Comparison of ENCODE assay signal across 9 cellular contexts in genomic region chr18:23573948-23574431, GRCh38. TPM values are rescaled to one million over a fixed set of nuclear protein-coding genes. Genes with fewer than 3 reads are reported as not detected.
A peak's percentile ranks its signal among the peaks of the same experiment; 100 is the strongest.
DNase-seq lines count a peak whose midpoint lies in the region; ATAC-seq lines count a peak whose summit lies in the region.
"Had no signal": no experiment of that assay in that cellular context is flagged by ENCODE, and none has a peak within 500 bp of the region (broad histone marks: within the 10 kb centered on the region; RNA-seq: fewer than 3 reads in every experiment).

No MANE protein-coding gene starts in this region.

- no peaks in the 10 kb centered on the region for H3K9me3 ChIP-seq in BLaER1
- H3K9me3 ChIP-seq in MG63: no peaks in the 10 kb centered on the region

- no peak overlapping the region for H3K4me3 Mint-ChIP-seq in memory B cell

- peak; percentile 28 for DNase-seq in MG63
- DNase-seq in astrocyte of the hippocampus (ENCODE audit: low read depth, low spot score): peak; percentile 77
- no peak for DNase-seq in memory B cell (ENCODE audit: low spot score in 2 of 2)
- DNase-seq in NCI-H1436 (lab: John Stamatoyannopoulos, UW): no peak
- DNase-seq in COLO668 (lab: John Stamatoyannopoulos, UW; ENCODE audit: unreplicated experiment): no peak
- no peak for DNase-seq in RPMI8226
- no peak for DNase-seq in caudate nucleus (lab: John Stamatoyannopoulos, UW)

- H3K27me3 Mint-ChIP-seq in memory B cell: no peaks in the 10 kb centered on the region

- peaks cover 12% of the 10 kb centered on the region for H3K36me3 Mint-ChIP-seq in memory B cell

- H3K27ac Mint-ChIP-seq in memory B cell: peak overlapping the region; percentile 75

- peak overlapping the region; percentile 57 for H3K27ac ChIP-seq in BLaER1
- H3K27ac ChIP-seq in caudate nucleus (ENCODE audit: low read depth, low read length): no peak overlapping the region
- H3K27ac ChIP-seq: cardiac muscle cell had no signal

- H3K9me3 Mint-ChIP-seq in memory B cell: no peaks in the 10 kb centered on the region

- peaks cover 45% of the 10 kb centered on the region for H4K20me1 ChIP-seq in BLaER1

- H3K36me3 ChIP-seq in BLaER1 (peaks cover 69% of the 10 kb centered on the region), MG63 (peaks cover 28% of the 10 kb centered on the region)

- H3K4me3 ChIP-seq in BLaER1: no peak overlapping the region
- H3K4me3 ChIP-seq in MG63: no peak overlapping the region
- H3K4me3 ChIP-seq: cardiac muscle cell had no signal

- H3K4me1 Mint-ChIP-seq in memory B cell: peaks cover 19% of the 10 kb centered on the region

- H3K4me2 ChIP-seq in BLaER1: peak overlapping the region; percentile 65

- H3K4me1 ChIP-seq in BLaER1: peaks cover 35% of the 10 kb centered on the region

- ATAC-seq in memory B cell (ENCODE audit: low read depth): no peak

- 0 out of 2 replicates have a peak overlapping the region, but pooled peaks have one; percentile 8 for H3K9ac ChIP-seq in BLaER1

- H3K27me3 ChIP-seq in BLaER1: no peaks in the 10 kb centered on the region
- no peaks in the 10 kb centered on the region for H3K27me3 ChIP-seq in MG63
- H3K27me3 ChIP-seq: cardiac muscle cell had no signal

RNA-seq across cellular contexts. Expression of gene NPC1, which starts 12.3 kb away (rescaled TPM):
- total RNA-seq in MG63 (2014; rRNA removed; shearing (Covaris generic); ENCODE audit: low replicate concordance): 8.5 and 11.1 TPM in 2 replicates

Comparison
In these comparisons a context has a peak if more than half of its experiments do, and no peak if none do; other contexts are left out.
1. DNase-seq: peak in MG63 (single experiment) and astrocyte of the hippocampus (single experiment); none in memory B cell (0 of 2), NCI-H1436 (single experiment), COLO668 (single experiment), RPMI8226 (single experiment) and caudate nucleus (0 of 61).